Comparison of ENCODE assay signal across 1 cellular context in genomic region chr4:152283806-152284470, GRCh38.
TF ChIP-seq lines count a peak whose summit lies in the region.

No MANE protein-coding gene starts in this region.

TF ChIP-seq in GM23338, 12 proteins besides CTCF, POLR2A, EP300 and RAD21 (continued from another document):
- TF ChIP-seq ZNF462 (CRISPR knock-in tag; IDR thresholded peaks at IDR 0.05) (no peak), REST (IDR thresholded peaks at IDR 0.05; ENCODE audit: unreplicated experiment) (no peak), STAT1 (IDR thresholded peaks at IDR 0.05; ENCODE audit: unreplicated experiment) (no peak), EZH2phosphoT487 (IDR thresholded peaks at IDR 0.05; ENCODE audit: unreplicated experiment) (no peak), EZH2 (IDR thresholded peaks at IDR 0.05; ENCODE audit: low read depth, unreplicated experiment) (no peak), ZNF114 (CRISPR knock-in tag; IDR thresholded peaks at IDR 0.05) (no peak), ETS1 (IDR thresholded peaks at IDR 0.05) (no peak), JUNB (IDR thresholded peaks at IDR 0.05; ENCODE audit: unreplicated experiment) (no peak), CREB1 (CRISPR knock-in tag; IDR thresholded peaks at IDR 0.05; ENCODE audit: low read depth) (no peak)
